In the genomic region with DNA sequence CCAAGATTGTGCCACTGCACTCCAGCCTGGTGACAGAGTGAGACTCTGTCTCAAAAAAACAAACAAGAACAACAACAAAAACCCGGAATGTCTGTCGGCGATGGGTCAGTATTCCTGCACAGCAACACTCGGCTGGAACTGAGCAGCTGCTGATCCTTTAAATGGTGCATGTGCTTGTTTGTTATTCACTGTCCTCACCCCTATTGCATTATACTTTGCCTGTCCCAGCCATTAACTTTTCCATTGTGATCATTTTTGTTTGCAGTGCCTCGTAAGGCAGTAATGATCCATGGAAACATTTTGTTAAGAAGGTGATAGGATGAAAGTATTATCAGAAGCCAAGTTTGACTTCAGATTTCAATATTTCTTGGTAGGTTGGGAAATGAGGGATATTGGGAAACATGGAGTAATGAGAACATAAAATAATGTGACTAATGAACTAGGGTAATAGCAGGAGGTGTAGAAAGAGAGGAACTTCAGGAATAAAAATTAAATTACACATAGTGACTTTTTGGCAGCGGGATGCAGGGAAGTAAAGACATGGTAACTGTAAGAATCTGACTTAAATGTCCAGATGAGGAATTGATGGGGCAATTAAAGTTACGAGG, we compare ENCODE assay signal across 1 cellular context.
TF ChIP-seq lines count a peak whose summit lies in the region.

No MANE protein-coding gene starts in this region.

TF ChIP-seq in HEK293, 187 proteins besides CTCF, POLR2A, EP300 and RAD21:
- TF ChIP-seq, protein P1, sequence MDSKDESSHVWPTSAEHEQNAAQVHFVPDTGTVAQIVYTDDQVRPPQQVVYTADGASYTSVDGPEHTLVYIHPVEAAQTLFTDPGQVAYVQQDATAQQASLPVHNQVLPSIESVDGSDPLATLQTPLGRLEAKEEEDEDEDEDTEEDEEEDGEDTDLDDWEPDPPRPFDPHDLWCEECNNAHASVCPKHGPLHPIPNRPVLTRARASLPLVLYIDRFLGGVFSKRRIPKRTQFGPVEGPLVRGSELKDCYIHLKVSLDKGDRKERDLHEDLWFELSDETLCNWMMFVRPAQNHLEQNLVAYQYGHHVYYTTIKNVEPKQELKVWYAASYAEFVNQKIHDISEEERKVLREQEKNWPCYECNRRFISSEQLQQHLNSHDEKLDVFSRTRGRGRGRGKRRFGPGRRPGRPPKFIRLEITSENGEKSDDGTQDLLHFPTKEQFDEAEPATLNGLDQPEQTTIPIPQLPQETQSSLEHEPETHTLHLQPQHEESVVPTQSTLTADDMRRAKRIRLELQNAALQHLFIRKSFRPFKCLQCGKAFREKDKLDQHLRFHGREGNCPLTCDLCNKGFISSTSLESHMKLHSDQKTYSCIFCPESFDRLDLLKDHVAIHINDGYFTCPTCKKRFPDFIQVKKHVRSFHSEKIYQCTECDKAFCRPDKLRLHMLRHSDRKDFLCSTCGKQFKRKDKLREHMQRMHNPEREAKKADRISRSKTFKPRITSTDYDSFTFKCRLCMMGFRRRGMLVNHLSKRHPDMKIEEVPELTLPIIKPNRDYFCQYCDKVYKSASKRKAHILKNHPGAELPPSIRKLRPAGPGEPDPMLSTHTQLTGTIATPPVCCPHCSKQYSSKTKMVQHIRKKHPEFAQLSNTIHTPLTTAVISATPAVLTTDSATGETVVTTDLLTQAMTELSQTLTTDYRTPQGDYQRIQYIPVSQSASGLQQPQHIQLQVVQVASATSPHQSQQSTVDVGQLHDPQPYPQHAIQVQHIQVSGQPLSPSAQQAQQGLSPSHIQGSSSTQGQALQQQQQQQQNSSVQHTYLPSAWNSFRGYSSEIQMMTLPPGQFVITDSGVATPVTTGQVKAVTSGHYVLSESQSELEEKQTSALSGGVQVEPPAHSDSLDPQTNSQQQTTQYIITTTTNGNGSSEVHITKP (tag by site-specific recombination; IDR thresholded peaks at IDR 0.05) = 0 out of 2 replicates have a peak, but pooled peaks have one; percentile 14
- TF ChIP-seq GLIS1 (tag by site-specific recombination; IDR thresholded peaks at IDR 0.05) = no peak
- no peak for TF ChIP-seq ZNF610 (tag by site-specific recombination; IDR thresholded peaks at IDR 0.05; ENCODE audit: borderline replicate concordance)
- TF ChIP-seq FEZF1 (tag by site-specific recombination; IDR thresholded peaks at IDR 0.05) = peak; percentile 55; the same call in 1 of the 2 replicates
- no peak for TF ChIP-seq SP2 (tag by site-specific recombination; IDR thresholded peaks at IDR 0.05)
- TF ChIP-seq, protein P2, sequence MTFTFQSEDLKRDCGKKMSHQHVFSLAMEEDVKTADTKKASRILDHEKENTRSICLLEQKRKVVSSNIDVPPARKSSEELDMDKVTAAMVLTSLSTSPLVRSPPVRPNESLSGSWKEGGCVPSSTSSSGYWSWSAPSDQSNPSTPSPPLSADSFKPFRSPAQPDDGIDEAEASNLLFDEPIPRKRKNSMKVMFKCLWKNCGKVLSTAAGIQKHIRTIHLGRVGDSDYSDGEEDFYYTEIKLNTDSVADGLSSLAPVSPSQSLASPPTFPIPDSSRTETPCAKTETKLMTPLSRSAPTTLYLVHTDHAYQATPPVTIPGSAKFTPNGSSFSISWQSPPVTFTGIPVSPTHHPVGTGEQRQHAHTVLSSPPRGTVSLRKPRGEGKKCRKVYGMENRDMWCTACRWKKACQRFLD (tag by site-specific recombination; IDR thresholded peaks at IDR 0.05) = no peak
